8 cellular contexts compared by ENCODE assay signal in genomic region chr7:107891619-107892366, GRCh38. TPM values are rescaled to one million over a fixed set of nuclear protein-coding genes. Genes with fewer than 3 reads are reported as not detected.
DNase-seq lines count a peak whose midpoint lies in the region; ATAC-seq and TF ChIP-seq lines count a peak whose summit lies in the region.

No MANE protein-coding gene starts in this region.

- peaks cover 2% of the 10 kb centered on the region for H3K9me3 Mint-ChIP-seq in activated naive CD8-positive, alpha-beta T cell treated with anti-CD3 and anti-CD28 coated beads for 36 hours

- H3K4me1 Mint-ChIP-seq in activated naive CD8-positive, alpha-beta T cell treated with anti-CD3 and anti-CD28 coated beads for 36 hours, result peaks cover 44% of the 10 kb centered on the region

- peak overlapping the region; percentile 85 for H3K27ac ChIP-seq in HL-60 (replicated peaks)
- H3K27ac ChIP-seq in subcutaneous abdominal adipose tissue (ENCODE audit: low read depth, low read length), result peak overlapping the region; percentile 93

- no peaks in the 10 kb centered on the region for H3K9me3 ChIP-seq in subcutaneous abdominal adipose tissue (ENCODE audit: control insufficient read depth in 5 of 5, low read length in 5 of 5)

- peaks cover 3 to 43% (median 37%) of the 10 kb centered on the region in 5 donors for H3K4me1 ChIP-seq in subcutaneous abdominal adipose tissue (ENCODE audit: control insufficient read depth in 5 of 5, insufficient read depth in 5 of 5, low read length in 5 of 5)

- H3K4me3 ChIP-seq in HL-60 (replicated peaks; ENCODE audit: insufficient read depth, low read length) (peak overlapping the region; percentile 85), subcutaneous abdominal adipose tissue (ENCODE audit: low read depth in 1 of 5, low read length in 5 of 5) (peak overlapping the region; percentile 79 to 93 (median 88))

- H3K36me3 ChIP-seq in subcutaneous abdominal adipose tissue (ENCODE audit: control insufficient read depth in 5 of 5, insufficient read depth in 5 of 5, low read length in 5 of 5), result peaks cover 15 to 23% (median 18%) of the 10 kb centered on the region in 5 donors

- no peak for TF ChIP-seq CTCF in HL-60 (IDR thresholded peaks at IDR 0.05; ENCODE audit: insufficient read depth, low read length)

- peak overlapping the region; percentile 100 for H3K4me3 Mint-ChIP-seq in activated naive CD8-positive, alpha-beta T cell treated with anti-CD3 and anti-CD28 coated beads for 36 hours

- H3K27me3 ChIP-seq in HL-60 (ENCODE audit: insufficient read depth, poor library complexity, severe bottlenecking) (no peaks in the 10 kb centered on the region), subcutaneous abdominal adipose tissue (ENCODE audit: control insufficient read depth in 5 of 5, insufficient read depth in 4 of 5, low read length in 5 of 5) (no peaks in the 10 kb centered on the region)

- H3K36me3 Mint-ChIP-seq in activated naive CD8-positive, alpha-beta T cell treated with anti-CD3 and anti-CD28 coated beads for 36 hours, result peaks cover 28% of the 10 kb centered on the region

- ATAC-seq in GM19397 (IDR thresholded peaks at IDR 0.05; ENCODE audit: unreplicated experiment), result peak; percentile 17

- peak overlapping the region; percentile 99 for H3K27ac Mint-ChIP-seq in activated naive CD8-positive, alpha-beta T cell treated with anti-CD3 and anti-CD28 coated beads for 36 hours

- H3K27me3 Mint-ChIP-seq in activated naive CD8-positive, alpha-beta T cell treated with anti-CD3 and anti-CD28 coated beads for 36 hours, result no peaks in the 10 kb centered on the region

- DNase-seq in D341Med (ENCODE audit: low spot score) (peak; percentile 34), HL-60 (ENCODE audit: low read depth in 1 of 2, low spot score in 1 of 2) (peak in 1 of 2 experiments; percentile 32), iris pigment epithelial cell (ENCODE audit: low read depth) (peak; percentile 56), islet precursor cell (no peak), middle frontal gyrus (ENCODE audit: extremely low spot score, low spot score) (no peak)
- no peak for DNase-seq in activated naive CD8-positive, alpha-beta T cell treated with anti-CD3 and anti-CD28 coated beads for 36 hours

- peak overlapping the region; percentile 57 to 97 (median 93) for H3K9ac ChIP-seq in subcutaneous abdominal adipose tissue (ENCODE audit: low read length in 5 of 5)

RNA-seq across cellular contexts. Expression of gene DLD, which starts 0.8 kb away (rescaled TPM):
- total RNA-seq in activated naive CD8-positive, alpha-beta T cell treated with anti-CD3 and anti-CD28 coated beads for 36 hours, result 100 to 1,000 TPM; 121 to 128 TPM

Comparison
In these comparisons a context has a peak if more than half of its experiments do, and no peak if none do; other contexts are left out.
1. DNase-seq: peak in D341Med (single experiment) and iris pigment epithelial cell (single experiment); none in activated naive CD8-positive, alpha-beta T cell treated with anti-CD3 and anti-CD28 coated beads for 36 hours (single experiment), islet precursor cell (single experiment) and middle frontal gyrus (single experiment).